ENCODE assay signal across 8 cellular contexts in genomic region chr1:84506002-84506728, GRCh38. TPM values are rescaled to one million over a fixed set of nuclear protein-coding genes. Genes with fewer than 3 reads are reported as not detected.
DNase-seq lines count a peak whose midpoint lies in the region; ATAC-seq and TF ChIP-seq lines count a peak whose summit lies in the region.

TSS of gene GNG5 (minus strand) at chr1:84506581. CDS start at chr1:84506091, 490 bp downstream.
TSS of gene SPATA1 (plus strand) at chr1:84506386. CDS start at chr1:84516360, 9,974 bp downstream.

- H3K4me1 Mint-ChIP-seq in activated naive CD8-positive, alpha-beta T cell treated with anti-CD3 and anti-CD28 coated beads for 36 hours: peaks cover 35% of the 10 kb centered on the region

- H3K9me3 Mint-ChIP-seq in activated naive CD8-positive, alpha-beta T cell treated with anti-CD3 and anti-CD28 coated beads for 36 hours: peaks cover 11% of the 10 kb centered on the region

- H3K36me3 ChIP-seq in ovary (no peaks in the 10 kb centered on the region), thyroid gland (no peaks in the 10 kb centered on the region)

- H3K4me1 ChIP-seq in ovary (ENCODE audit: insufficient read depth): peaks cover 1% of the 10 kb centered on the region
- peaks cover 16 to 26% of the 10 kb centered on the region in 2 donors for H3K4me1 ChIP-seq in thyroid gland

- intact Hi-C loops in Right ventricle myocardium inferior (cut with DNase I) (loop anchor here (1.0 to 10.0 kb wide), 4 partner anchors 27 to 185 kb away; partner anchors contain the start of genes RPF1 and SSX2IP), ovary (cut with DNase I) (loop anchor here in 3 of 4 donors (10.0 kb wide), 2 partner anchors 59 to 69 kb away; partner anchors contain the start of gene CTBS (in 2 of the 3)), thyroid gland (cut with DNase I) (loop anchor here (10.0 kb wide), 1 partner anchor 69 kb away; the partner anchor contains the start of gene CTBS)

- DNase-seq in GM10266 (ENCODE audit: extremely low spot score) (peak; percentile 97), NCI-H1092 treated with DMSO at 0.1 percent for 48 hours (lab: John Stamatoyannopoulos, UW) (peak; percentile 94), Right ventricle myocardium inferior (ENCODE audit: missing footprints) (peak; percentile 100), ovary (peak; percentile 98 to 99 (median 98)), thyroid gland (peak; percentile 99)
- peak; percentile 98 for DNase-seq in activated naive CD8-positive, alpha-beta T cell treated with anti-CD3 and anti-CD28 coated beads for 36 hours

- H3K27ac ChIP-seq in ovary (peak within 1 kb of the TSS; percentile 76 to 93), thyroid gland (peak within 1 kb of the TSS; percentile 95 to 98 (median 96))

- H3K9me3 ChIP-seq in ovary (no peaks in the 10 kb centered on the region), thyroid gland (no peaks in the 10 kb centered on the region)

- H3K36me3 Mint-ChIP-seq in activated naive CD8-positive, alpha-beta T cell treated with anti-CD3 and anti-CD28 coated beads for 36 hours: peaks cover 43% of the 10 kb centered on the region

- H3K4me3 ChIP-seq in ovary: peak within 1 kb of the TSS; percentile 49
- peak within 1 kb of the TSS; percentile 42 to 81 (median 43) for H3K4me3 ChIP-seq in thyroid gland (replicated peaks in 1 of 3)

- peak within 1 kb of the TSS; percentile 100 for H3K4me3 Mint-ChIP-seq in activated naive CD8-positive, alpha-beta T cell treated with anti-CD3 and anti-CD28 coated beads for 36 hours

- ATAC-seq in HG02623 (IDR thresholded peaks at IDR 0.05; ENCODE audit: unreplicated experiment): peak; percentile 69
- peak; percentile 90 for ATAC-seq in SK-N-SH treated with all-trans-retinoic acid at 6 μM for 48 hours
- peak; percentile 98 for ATAC-seq in Right ventricle myocardium inferior

- H3K27me3 ChIP-seq in ovary: no peaks in the 10 kb centered on the region
- H3K27me3 ChIP-seq in thyroid gland: no peaks in the 10 kb centered on the region

- TF ChIP-seq EP300 in ovary (IDR thresholded peaks at IDR 0.05): no peak

- TF ChIP-seq POLR2A in ovary (IDR thresholded peaks at IDR 0.05) (peak; percentile 64), thyroid gland (IDR thresholded peaks at IDR 0.05) (peak; percentile 9 to 88)

- peak within 1 kb of the TSS; percentile 99 for H3K27ac Mint-ChIP-seq in activated naive CD8-positive, alpha-beta T cell treated with anti-CD3 and anti-CD28 coated beads for 36 hours

- TF ChIP-seq CTCF in GM10266 (IDR thresholded peaks at IDR 0.05; ENCODE audit: control insufficient read depth, insufficient read depth, low read depth, missing control alignments): no peak
- no peak for TF ChIP-seq CTCF in ovary (IDR thresholded peaks at IDR 0.05)
- TF ChIP-seq CTCF in thyroid gland (IDR thresholded peaks at IDR 0.05): no peak

- H3K27me3 Mint-ChIP-seq in activated naive CD8-positive, alpha-beta T cell treated with anti-CD3 and anti-CD28 coated beads for 36 hours: peaks cover 4% of the 10 kb centered on the region

- 1 to 2% (median 1%) methylated on average over 55 to 60 of the region's 60 CpGs for WGBS in ovary, 3 donors
- WGBS in thyroid gland, 2 donors: 1 to 2% methylated on average over 33 to 34 of the region's 60 CpGs

TF ChIP-seq in SK-N-SH treated with all-trans-retinoic acid at 6 μM for 48 hours, 23 proteins besides CTCF, POLR2A, EP300 and RAD21:
- TF ChIP-seq CSDC2 (CRISPR knock-in tag; IDR thresholded peaks at IDR 0.05) (no peak), OSR1 (CRISPR knock-in tag; IDR thresholded peaks at IDR 0.05) (no peak), TSHZ2 (CRISPR knock-in tag; IDR thresholded peaks at IDR 0.05) (peak; percentile 58; the same call in 1 of the 2 replicates), ZFP3 (CRISPR knock-in tag; IDR thresholded peaks at IDR 0.05) (peak; percentile 58; the same call in 1 of the 2 replicates), SNAI2 (CRISPR knock-in tag; IDR thresholded peaks at IDR 0.05) (no peak), ARNTL (CRISPR knock-in tag; IDR thresholded peaks at IDR 0.05; ENCODE audit: borderline replicate concordance, low read depth) (no peak)
TF ChIP-seq in SK-N-SH treated with all-trans-retinoic acid at 6 μM for 48 hours: peak in this region for 2.

RNA-seq across cellular contexts. Expression of gene GNG5, which starts in this region (rescaled TPM):
- 100 to 1,000 TPM; 119 to 128 TPM for total RNA-seq in activated naive CD8-positive, alpha-beta T cell treated with anti-CD3 and anti-CD28 coated beads for 36 hours
- total RNA-seq in Right ventricle myocardium inferior: 182 TPM
- 10 to 100 TPM; 26.2 to 86.6 (median 49.1) TPM for total RNA-seq in ovary
- polyA plus RNA-seq in ovary: 100 to 1,000 TPM in 1 of 2 donors, 10 to 100 TPM in 1; 82.0 to 211 TPM
- 100 to 1,000 TPM in 2 of 4 donors, 10 to 100 TPM in 2; 58.3 to 143 (median 95.2) TPM for total RNA-seq in thyroid gland

RNA-seq across cellular contexts. Expression of gene SPATA1, which starts in this region (rescaled TPM):
- total RNA-seq in activated naive CD8-positive, alpha-beta T cell treated with anti-CD3 and anti-CD28 coated beads for 36 hours: 1 to 10 TPM; 1.0 to 1.5 TPM
- total RNA-seq in Right ventricle myocardium inferior: 0.92 TPM
- total RNA-seq in ovary: 1 to 10 TPM in 2 of 7 donors, under 1 TPM in 4, not detected in 1; 0.12 to 1.9 (median 0.62) TPM
- under 1 TPM; 0.18 to 0.22 TPM for polyA plus RNA-seq in ovary
- total RNA-seq in thyroid gland: 1 to 10 TPM in 2 of 4 donors, under 1 TPM in 1, not detected in 1; 0.13 to 2.8 (median 1.8) TPM

Comparison
In these comparisons a context has a peak if more than half of its experiments do, and no peak if none do; other contexts are left out.
1. Peak in every context shown above with its lines: DNase-seq, ATAC-seq, H3K4me3 ChIP-seq and H3K27ac ChIP-seq.